15 cellular contexts compared by ENCODE assay signal in the genomic region with DNA sequence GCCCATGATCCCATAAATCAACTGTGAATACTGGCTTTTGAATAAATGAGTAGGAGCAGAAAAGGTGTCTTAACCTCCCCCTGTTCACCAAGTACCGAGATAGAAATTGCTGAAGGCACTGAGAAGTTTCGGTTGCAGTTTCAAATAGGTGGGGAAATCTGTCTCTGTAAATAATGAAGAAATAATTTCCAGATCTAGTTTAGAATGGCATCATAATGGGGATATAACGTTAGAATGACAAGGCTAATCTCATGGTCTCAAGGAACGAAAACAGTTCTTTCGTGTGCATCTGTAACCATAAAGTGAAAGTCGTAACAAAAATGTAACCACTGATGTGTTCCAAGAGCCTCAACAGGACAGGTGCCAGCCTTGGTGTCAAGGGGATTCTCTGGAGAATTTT. TPM values are rescaled to one million over a fixed set of nuclear protein-coding genes. Genes with fewer than 3 reads are reported as not detected.
A peak's percentile ranks its signal among the peaks of the same experiment; 100 is the strongest.
DNase-seq lines count a peak whose midpoint lies in the region; ATAC-seq lines count a peak whose summit lies in the region.
"Had no signal": no experiment of that assay in that cellular context is flagged by ENCODE, and none has a peak within 500 bp of the region (broad histone marks: within the 10 kb centered on the region; RNA-seq: fewer than 3 reads in every experiment).

No MANE protein-coding gene starts in this region.

- no peaks in the 10 kb centered on the region for H3K36me3 Mint-ChIP-seq in naive thymus-derived CD4-positive, alpha-beta T cell
- H3K36me3 Mint-ChIP-seq: activated naive CD8-positive, alpha-beta T cell treated with anti-CD3 and anti-CD28 coated beads, Interleukin-2, amount 10 ng/mL, durations not matched to agents 7 days and 5 days had no signal

- intact Hi-C loops in naive thymus-derived CD4-positive, alpha-beta T cell (cut with micrococcal nuclease) = no loop called here

- POLR2A ChIA-PET in naive thymus-derived CD4-positive, alpha-beta T cell (lab: Charles Lee) = no interaction called here

- no peaks in the 10 kb centered on the region for H3K27me3 ChIP-seq in naive thymus-derived CD4-positive, alpha-beta T cell (ENCODE audit: control insufficient read depth in 2 of 2, insufficient read depth in 2 of 2, low read length in 2 of 2)

- no peaks in the 10 kb centered on the region for H3K4me1 Mint-ChIP-seq in naive thymus-derived CD4-positive, alpha-beta T cell
- H3K4me1 Mint-ChIP-seq: activated CD4-positive, alpha-beta T cell treated with anti-CD3 and anti-CD28 coated beads, Interleukin-2, amount 10 ng/mL, durations not matched to agents 7 days and 5 days had no signal

- no peak overlapping the region for H3K4me3 Mint-ChIP-seq in naive thymus-derived CD4-positive, alpha-beta T cell
- H3K4me3 Mint-ChIP-seq: activated CD4-positive, alpha-beta T cell treated with anti-CD3 and anti-CD28 coated beads, Interleukin-2, amount 10 ng/mL, durations not matched to agents 7 days and 5 days; activated naive CD8-positive, alpha-beta T cell treated with anti-CD3 and anti-CD28 coated beads, Interleukin-2, amount 10 ng/mL, durations not matched to agents 7 days and 5 days; B cell had no signal

- H3K27me3 Mint-ChIP-seq in naive thymus-derived CD4-positive, alpha-beta T cell = peaks cover 16 to 27% (median 20%) of the 10 kb centered on the region in 5 donors

- ATAC-seq in GM18498 (IDR thresholded peaks at IDR 0.05; ENCODE audit: unreplicated experiment) (peak; percentile 80), GM19395 (IDR thresholded peaks at IDR 0.05; ENCODE audit: unreplicated experiment) (peak; percentile 92), HG02763 (IDR thresholded peaks at IDR 0.05; ENCODE audit: unreplicated experiment) (peak; percentile 69), HG03442 (IDR thresholded peaks at IDR 0.05; ENCODE audit: unreplicated experiment) (peak; percentile 73)
- no peak for ATAC-seq in naive thymus-derived CD4-positive, alpha-beta T cell

- no peaks in the 10 kb centered on the region for H3K36me3 ChIP-seq in naive thymus-derived CD4-positive, alpha-beta T cell (ENCODE audit: control insufficient read depth in 2 of 3, insufficient read depth in 3 of 3, low read length in 3 of 3)

- H3K9me3 Mint-ChIP-seq in naive thymus-derived CD4-positive, alpha-beta T cell = no peaks in the 10 kb centered on the region
- H3K9me3 Mint-ChIP-seq: activated CD4-positive, alpha-beta T cell treated with anti-CD3 and anti-CD28 coated beads, Interleukin-2, amount 10 ng/mL, durations not matched to agents 7 days and 5 days had no signal

- no peak overlapping the region for H3K27ac ChIP-seq in naive thymus-derived CD4-positive, alpha-beta T cell (ENCODE audit: low read depth, low read length)

- H3K9me3 ChIP-seq in naive thymus-derived CD4-positive, alpha-beta T cell (ENCODE audit: control insufficient read depth in 2 of 3, low read length in 3 of 3) = no peaks in the 10 kb centered on the region

- DNase-seq in NCI-H2029 treated with DMSO at 0.1 percent for 48 hours (lab: John Stamatoyannopoulos, UW) (no peak), NCI-H526 treated with DMSO at 0.1 percent for 48 hours (lab: John Stamatoyannopoulos, UW) (no peak), AML-193 (lab: John Stamatoyannopoulos, UW) (no peak)
- no peak for DNase-seq in naive thymus-derived CD4-positive, alpha-beta T cell
- DNase-seq: activated CD4-positive, alpha-beta T cell treated with anti-CD3 and anti-CD28 coated beads, Interleukin-2, amount 10 ng/mL, durations not matched to agents 7 days and 5 days; activated naive CD8-positive, alpha-beta T cell treated with anti-CD3 and anti-CD28 coated beads, Interleukin-2, amount 10 ng/mL, durations not matched to agents 7 days and 5 days; GDM1; NCI-H1092; NCI-H748 treated with DMSO at 0.1 percent for 48 hours; SW 1271 had no signal

- no peaks in the 10 kb centered on the region for H3K4me1 ChIP-seq in naive thymus-derived CD4-positive, alpha-beta T cell (ENCODE audit: control insufficient read depth in 2 of 2, insufficient read depth in 2 of 2, low read length in 2 of 2)

- no peak overlapping the region for H3K4me3 ChIP-seq in naive thymus-derived CD4-positive, alpha-beta T cell (ENCODE audit: low read length)

- CTCF ChIA-PET in naive thymus-derived CD4-positive, alpha-beta T cell (lab: Charles Lee) = no interaction called here

- H3K27ac Mint-ChIP-seq in naive thymus-derived CD4-positive, alpha-beta T cell = no peak overlapping the region
- H3K27ac Mint-ChIP-seq: activated CD4-positive, alpha-beta T cell treated with anti-CD3 and anti-CD28 coated beads, Interleukin-2, amount 10 ng/mL, durations not matched to agents 7 days and 5 days; activated naive CD8-positive, alpha-beta T cell treated with anti-CD3 and anti-CD28 coated beads, Interleukin-2, amount 10 ng/mL, durations not matched to agents 7 days and 5 days; B cell had no signal

RNA-seq across cellular contexts. Expression of a gene that starts 49.9 kb away (rescaled TPM):
- 10 to 100 TPM; 23.3 to 39.8 (median 33.2) TPM for total RNA-seq in naive thymus-derived CD4-positive, alpha-beta T cell
- polyA plus RNA-seq in naive thymus-derived CD4-positive, alpha-beta T cell = 10 to 100 TPM; 24.1 to 28.0 TPM
